25 cellular contexts compared by ENCODE assay signal in genomic region chr10:24715246-24715769, GRCh38.
"Had no signal": no experiment of that assay in that cellular context is flagged by ENCODE, and none has a peak within 500 bp of the region (broad histone marks: within the 10 kb centered on the region; RNA-seq: fewer than 3 reads in every experiment).

No MANE protein-coding gene starts in this region.

- H3K4me2 ChIP-seq: smooth muscle cell had no signal

- H3K27ac ChIP-seq: brain microvascular endothelial cell, esophagus muscularis mucosa, gastroesophageal sphincter, heart left ventricle, sigmoid colon, testis, upper lobe of left lung had no signal

- ATAC-seq: effector memory CD8-positive, alpha-beta T cell; gastroesophageal sphincter; stimulated activated memory B cell treated with anti-CD40 and anti-IgM and Interleukin-4, amounts not matched to agents 10 μg/mL and 1 μg/mL and 100 μg/mL, for 72 hours; T-helper 17 cell had no signal

- DNase-seq: activated CD4-positive, alpha-beta memory T cell treated with anti-CD3 and anti-CD28 coated beads for 36 hours; activated CD4-positive, alpha-beta T cell treated with anti-CD3 and anti-CD28 coated beads for 48 hours; activated CD4-positive, CD25-positive, alpha-beta regulatory T cell; activated naive CD4-positive, alpha-beta T cell treated with anti-CD3 and anti-CD28 coated beads, Interleukin-2, amount 10 ng/mL, durations not matched to agents 7 days and 5 days; activated T-cell treated with anti-CD3 and anti-CD28 coated beads, Interleukin-2, amount 50 U/mL, for 48 hours; anterior cingulate cortex; brain microvascular endothelial cell; dermis blood vessel endothelial cell; effector memory CD8-positive, alpha-beta T cell; heart left ventricle; nephron progenitor cell; nucleus accumbens; retina; sigmoid colon; stimulated activated CD4-positive, alpha-beta T cell treated with anti-CD3 and anti-CD28 coated beads, Interleukin-15, amount 100 ng/mL, for 24 hours; SW 1271; T-helper 17 cell; testis; upper lobe of left lung had no signal

- H3K4me3 ChIP-seq: esophagus muscularis mucosa, gastroesophageal sphincter, sigmoid colon, smooth muscle cell, testis, upper lobe of left lung had no signal

- FAIRE-seq: endothelial cell of umbilical vein, islet of Langerhans had no signal

- H3K36me3 ChIP-seq: brain microvascular endothelial cell, esophagus muscularis mucosa, gastroesophageal sphincter, sigmoid colon, upper lobe of left lung had no signal

- H3K9me3 ChIP-seq: esophagus muscularis mucosa, gastroesophageal sphincter, heart left ventricle, sigmoid colon, testis, upper lobe of left lung had no signal

- H3K27me3 ChIP-seq: brain microvascular endothelial cell, esophagus muscularis mucosa, gastroesophageal sphincter, heart left ventricle, sigmoid colon, testis, upper lobe of left lung had no signal
